In genomic region chr9:98989036-98990000, GRCh38 we compare ENCODE assay signal across 9 cellular contexts. TPM values are rescaled to one million over a fixed set of nuclear protein-coding genes. Genes with fewer than 3 reads are reported as not detected.
DNase-seq lines count a peak whose midpoint lies in the region; FAIRE-seq and TF ChIP-seq lines count a peak whose summit lies in the region.
"Had no signal": no experiment of that assay in that cellular context is flagged by ENCODE, and none has a peak within 500 bp of the region (broad histone marks: within the 10 kb centered on the region; RNA-seq: fewer than 3 reads in every experiment).

No MANE protein-coding gene starts in this region.

- H3K4me3 ChIP-seq in AG04449 (ENCODE audit: low read depth, low read length) = no peak overlapping the region
- H3K4me3 ChIP-seq in bronchial epithelial cell (ENCODE audit: low read depth, low read length) = no peak overlapping the region
- no peak overlapping the region for H3K4me3 ChIP-seq in mesodermal cell (ENCODE audit: extremely low read depth, insufficient read depth, low read length, poor library complexity, severe bottlenecking)

- intact Hi-C loops in CD14-positive monocyte (cut with micrococcal nuclease) = no loop called here

- H3K36me3 Mint-ChIP-seq in CD14-positive monocyte = no peaks in the 10 kb centered on the region
- no peaks in the 10 kb centered on the region for H3K36me3 Mint-ChIP-seq in activated CD4-positive, alpha-beta T cell treated with anti-CD3 and anti-CD28 coated beads, Interleukin-2, amount 10 ng/mL, durations not matched to agents 7 days and 5 days (ENCODE audit: low read depth)

- H3K27ac ChIP-seq in mesodermal cell (ENCODE audit: low read depth, low read length, severe bottlenecking) = peak overlapping the region; percentile 81
- H3K27ac ChIP-seq: neutrophil had no signal

- TF ChIP-seq CTCF in AG04449 (IDR thresholded peaks at IDR 0.05; ENCODE audit: insufficient read depth, low read length, missing control alignments) (peak; percentile 30), bronchial epithelial cell (IDR thresholded peaks at IDR 0.05; ENCODE audit: insufficient read depth, low read length, severe bottlenecking) (peak; percentile 16), CD14-positive monocyte (IDR thresholded peaks at IDR 0.05) (no peak)

- POLR2A ChIA-PET in AG04449 (lab: Yijun Ruan, JAX) = interaction anchor here (1.2 kb wide), 1 partner anchor 127 kb away, joined by 4 read pairs; no protein-coding TSS in a partner anchor
- POLR2A ChIA-PET in activated CD4-positive, alpha-beta T cell treated with anti-CD3 and anti-CD28 coated beads, Interleukin-2, amount 10 ng/mL, durations not matched to agents 7 days and 5 days (lab: Charles Lee) = no interaction called here

- peaks cover 14% of the 10 kb centered on the region for H3K4me1 Mint-ChIP-seq in CD14-positive monocyte
- peaks cover 5% of the 10 kb centered on the region for H3K4me1 Mint-ChIP-seq in activated CD4-positive, alpha-beta T cell treated with anti-CD3 and anti-CD28 coated beads, Interleukin-2, amount 10 ng/mL, durations not matched to agents 7 days and 5 days

- H3K4me3 Mint-ChIP-seq in CD14-positive monocyte = no peak overlapping the region
- no peak overlapping the region for H3K4me3 Mint-ChIP-seq in activated CD4-positive, alpha-beta T cell treated with anti-CD3 and anti-CD28 coated beads, Interleukin-2, amount 10 ng/mL, durations not matched to agents 7 days and 5 days

- 72 to 73% methylated on average over 10 to 11 of the region's 13 CpGs for WGBS in mesodermal cell (ENCODE audit: insufficient coverage in 2 of 2), 2 experiments

- H3K27ac Mint-ChIP-seq in CD14-positive monocyte = peak overlapping the region in 1 of 7 donors; percentile 42
- no peak overlapping the region for H3K27ac Mint-ChIP-seq in activated CD4-positive, alpha-beta T cell treated with anti-CD3 and anti-CD28 coated beads, Interleukin-2, amount 10 ng/mL, durations not matched to agents 7 days and 5 days

- FAIRE-seq in bronchial epithelial cell (lab: Jason Lieb, UNC) = no peak

- H3K36me3 ChIP-seq in bronchial epithelial cell (ENCODE audit: control insufficient read depth, insufficient read depth, low read length) (no peaks in the 10 kb centered on the region), mesodermal cell (ENCODE audit: control insufficient read depth, insufficient read depth, low read length) (no peaks in the 10 kb centered on the region)
- H3K36me3 ChIP-seq: neutrophil had no signal

- peaks cover 0 to 7% (median 4%) of the 10 kb centered on the region in 7 donors for H3K9me3 Mint-ChIP-seq in CD14-positive monocyte
- peaks cover 4% of the 10 kb centered on the region for H3K9me3 Mint-ChIP-seq in activated CD4-positive, alpha-beta T cell treated with anti-CD3 and anti-CD28 coated beads, Interleukin-2, amount 10 ng/mL, durations not matched to agents 7 days and 5 days

- DNase-seq in AG04449 (ENCODE audit: low read depth, low spot score) = peak; percentile 97
- DNase-seq in M059J (ENCODE audit: low read depth) = peak; percentile 100
- peak; percentile 97 for DNase-seq in bronchial epithelial cell (ENCODE audit: low read depth)
- no peak for DNase-seq in CD14-positive monocyte (ENCODE audit: low spot score)
- DNase-seq in activated CD4-positive, alpha-beta T cell treated with anti-CD3 and anti-CD28 coated beads, Interleukin-2, amount 10 ng/mL, durations not matched to agents 7 days and 5 days = no peak
- DNase-seq in GM19238 (ENCODE audit: insufficient read length, low spot score) = no peak
- no peak for DNase-seq in activated gamma-delta T cell treated with Interleukin-2 at 50 U/mL for 16 hours

- peaks cover 2% of the 10 kb centered on the region for H3K27me3 ChIP-seq in bronchial epithelial cell (ENCODE audit: control insufficient read depth, insufficient read depth, low read length)

- peaks cover 8 to 12% (median 11%) of the 10 kb centered on the region in 3 donors for H3K27me3 Mint-ChIP-seq in CD14-positive monocyte (ENCODE audit: low read depth in 3 of 3)
- H3K27me3 Mint-ChIP-seq in activated CD4-positive, alpha-beta T cell treated with anti-CD3 and anti-CD28 coated beads, Interleukin-2, amount 10 ng/mL, durations not matched to agents 7 days and 5 days = no peaks in the 10 kb centered on the region

- peaks cover 9% of the 10 kb centered on the region for H3K9me3 ChIP-seq in mesodermal cell (ENCODE audit: control insufficient read depth, low read length)
- H3K9me3 ChIP-seq: neutrophil had no signal

- peaks cover 26% of the 10 kb centered on the region for H3K4me1 ChIP-seq in mesodermal cell (ENCODE audit: control insufficient read depth, insufficient read depth, low read length, poor library complexity, severe bottlenecking)

- CTCF ChIA-PET in AG04449 (lab: Yijun Ruan, JAX) = interaction anchor here (0.8 to 18.2 kb wide), 8 partner anchors 11 to 183 kb away, joined by 3 to 192 read pairs (median 9); partner anchors contain the start of gene TGFBR1
- CTCF ChIA-PET in activated CD4-positive, alpha-beta T cell treated with anti-CD3 and anti-CD28 coated beads, Interleukin-2, amount 10 ng/mL, durations not matched to agents 7 days and 5 days (lab: Charles Lee) = interaction anchor here (0.6 to 1.6 kb wide), 3 partner anchors 14 to 176 kb away, joined by 3 to 4 read pairs (median 4); no protein-coding TSS in a partner anchor

RNA-seq across cellular contexts. Expression of gene COL15A1, which starts 45.6 kb away (rescaled TPM):
- total RNA-seq in M059J (2014; rRNA removed; shearing (Covaris generic)) = 2.9 and 4.2 TPM in 2 replicates
- total RNA-seq in bronchial epithelial cell = under 0.01 and 1.6 TPM in 2 replicates
- polyA plus RNA-seq in mesodermal cell (2013, experiment 1 of 2) = 21.2 TPM
- polyA plus RNA-seq in mesodermal cell (2013, experiment 2 of 2) = 15.8 TPM
- polyA plus RNA-seq in CD14-positive monocyte = under 1 TPM; 0.11 to 0.14 TPM
- under 1 TPM; 0.07 to 0.12 TPM for total RNA-seq in activated CD4-positive, alpha-beta T cell treated with anti-CD3 and anti-CD28 coated beads, Interleukin-2, amount 10 ng/mL, durations not matched to agents 7 days and 5 days

Comparison
In these comparisons a context has a peak if more than half of its experiments do, and no peak if none do; other contexts are left out.
1. DNase-seq: peak in AG04449 (single experiment), M059J (single experiment) and bronchial epithelial cell (single experiment); none in CD14-positive monocyte (single experiment), activated CD4-positive, alpha-beta T cell treated with anti-CD3 and anti-CD28 coated beads, Interleukin-2, amount 10 ng/mL, durations not matched to agents 7 days and 5 days (single experiment), GM19238 (single experiment) and activated gamma-delta T cell treated with Interleukin-2 at 50 U/mL for 16 hours (single experiment).